8 cellular contexts compared by ENCODE assay signal in the genomic region with DNA sequence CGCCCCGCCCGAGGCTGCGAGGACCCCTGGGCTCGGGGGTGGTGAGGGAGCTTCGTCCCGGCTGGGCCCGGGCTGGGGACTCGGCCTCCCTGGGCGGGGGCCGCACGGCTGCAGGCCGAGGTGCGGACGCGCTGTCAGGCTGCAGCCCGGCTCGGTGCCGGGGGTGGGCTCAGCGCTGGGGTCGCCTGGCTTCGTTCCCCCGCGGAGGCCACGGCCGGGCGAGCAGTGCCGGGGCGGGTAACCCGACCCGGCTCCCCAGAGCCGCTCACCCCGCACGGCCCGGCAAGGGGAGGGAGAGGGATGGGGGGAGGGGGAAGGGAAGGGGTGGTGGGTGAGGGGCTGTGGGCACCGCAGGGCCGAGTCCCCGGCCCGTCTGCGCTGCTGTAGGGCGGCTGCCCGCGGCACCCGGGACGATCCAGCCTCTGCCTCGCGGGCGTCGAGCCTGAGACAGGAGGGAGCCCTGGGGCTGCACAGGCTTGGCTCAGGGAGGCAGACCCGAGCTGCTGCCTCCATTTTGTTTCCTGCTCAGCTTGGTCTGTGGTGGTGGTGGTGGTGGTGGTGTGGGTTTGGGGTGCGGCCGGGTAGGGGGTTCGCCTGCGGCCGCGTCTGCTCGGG. TPM values are rescaled to one million over a fixed set of nuclear protein-coding genes. Genes with fewer than 3 reads are reported as not detected.
DNase-seq lines count a peak whose midpoint lies in the region; ATAC-seq and TF ChIP-seq lines count a peak whose summit lies in the region.

No MANE protein-coding gene starts in this region.

- 5% methylated on average over 42 of the region's 57 CpGs for WGBS in prostate gland

- no peaks in the 10 kb centered on the region for H3K27me3 ChIP-seq in prostate gland (replicated peaks; ENCODE audit: insufficient read depth)

- no peaks in the 10 kb centered on the region for H3K36me3 ChIP-seq in prostate gland

- peaks cover 9% of the 10 kb centered on the region for H3K4me1 ChIP-seq in prostate gland (replicated peaks)

- peak overlapping the region; percentile 86 to 91 for H3K27ac ChIP-seq in prostate gland

- DNase-seq in GM10266 (ENCODE audit: extremely low spot score) (peak; percentile 74), left cardiac atrium (no peak), prostate gland (ENCODE audit: low spot score) (no peak), AG08395 (ENCODE audit: low spot score) (no peak)
- DNase-seq in activated naive CD4-positive, alpha-beta T cell treated with anti-CD3 and anti-CD28 coated beads, Interleukin-2, amount 50 U/mL, for 16 hours = peak; percentile 50

- TF ChIP-seq POLR2A in prostate gland (IDR thresholded peaks at IDR 0.05) = no peak

- H3K4me3 ChIP-seq in prostate gland = peak overlapping the region; percentile 74

- no peaks in the 10 kb centered on the region for H3K9me3 ChIP-seq in prostate gland

- ATAC-seq in HG02973 (IDR thresholded peaks at IDR 0.05; ENCODE audit: unreplicated experiment) (peak; percentile 10), left cardiac atrium (peak; percentile 37 to 48), GM21786 (IDR thresholded peaks at IDR 0.05; ENCODE audit: unreplicated experiment) (no peak), GM21825 (IDR thresholded peaks at IDR 0.05; ENCODE audit: unreplicated experiment) (no peak)

- TF ChIP-seq CTCF in GM10266 (IDR thresholded peaks at IDR 0.05; ENCODE audit: control insufficient read depth, insufficient read depth, low read depth, missing control alignments) (no peak), prostate gland (IDR thresholded peaks at IDR 0.05) (no peak)

- intact Hi-C loops in left cardiac atrium (cut with DNase I) (loop anchor here in 1 of 2 donors (10.0 kb wide), 1 partner anchor 72 kb away; no protein-coding TSS in a partner anchor), prostate gland (cut with DNase I) (loop anchor here (5.0 kb wide), 1 partner anchor 235 kb away; no protein-coding TSS in a partner anchor)

RNA-seq across cellular contexts. Expression of a gene that starts 1.0 kb away (rescaled TPM):
- 10 to 100 TPM; 40.6 to 44.2 TPM for total RNA-seq in left cardiac atrium
- total RNA-seq in prostate gland = 10 to 100 TPM; 37.2 to 53.9 TPM

RNA-seq across cellular contexts. Expression of a gene that starts 45.9 kb away (rescaled TPM):
- total RNA-seq in left cardiac atrium (1 to 10 TPM in 1 of 2 donors, under 1 TPM in 1; 0.92 to 1.4 TPM), prostate gland (1 to 10 TPM; 2.2 to 7.1 TPM)

Comparison
In these comparisons a context has a peak if more than half of its experiments do, and no peak if none do; other contexts are left out.
1. DNase-seq: peak in GM10266 (single experiment) and activated naive CD4-positive, alpha-beta T cell treated with anti-CD3 and anti-CD28 coated beads, Interleukin-2, amount 50 U/mL, for 16 hours (single experiment); none in left cardiac atrium (single experiment), prostate gland (single experiment) and AG08395 (single experiment).
2. ATAC-seq: peak in HG02973 (single experiment) and left cardiac atrium (2 of 2); none in GM21786 (single experiment) and GM21825 (single experiment).